Comparison of ENCODE assay signal across 8 cellular contexts in the genomic region with DNA sequence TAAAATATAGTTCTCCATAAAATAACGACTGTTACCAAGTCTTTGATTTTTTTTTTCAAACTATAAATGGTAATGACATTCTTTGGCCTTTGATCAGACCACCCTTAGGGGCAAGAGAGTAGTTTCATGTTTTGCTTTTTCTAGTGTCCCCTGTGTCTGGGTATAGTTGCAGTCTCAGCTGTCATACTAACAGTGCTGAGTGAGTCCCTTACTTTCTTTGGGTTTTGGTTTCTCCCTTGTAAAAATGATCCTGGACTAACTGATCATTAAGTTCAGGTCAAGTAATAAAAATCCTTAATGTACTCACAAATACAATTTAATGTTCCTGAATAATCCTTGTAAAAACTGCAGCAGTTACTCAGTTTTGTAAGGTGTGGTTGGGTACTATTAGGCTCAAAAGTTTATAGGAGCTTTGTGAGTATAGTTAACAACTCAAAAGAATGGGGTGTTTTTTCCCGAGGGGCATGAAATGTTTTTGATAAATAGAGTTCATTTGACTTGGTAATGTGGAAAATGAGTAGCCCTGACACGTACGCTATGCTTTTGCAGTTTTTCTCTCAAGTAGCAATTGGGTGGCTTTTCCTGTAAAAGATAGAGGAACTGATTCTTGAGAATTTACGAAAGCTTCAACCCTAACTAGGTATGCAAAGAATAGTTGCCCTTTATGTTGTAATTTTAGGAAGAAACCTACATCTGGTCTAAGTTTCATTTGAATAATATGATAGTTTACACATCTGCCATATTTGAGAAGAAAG. TPM values are rescaled to one million over a fixed set of nuclear protein-coding genes. Genes with fewer than 3 reads are reported as not detected.
DNase-seq lines count a peak whose midpoint lies in the region; ATAC-seq and TF ChIP-seq lines count a peak whose summit lies in the region.

No MANE protein-coding gene starts in this region.

- H3K4me1 Mint-ChIP-seq in CD4-positive, CD25-positive, alpha-beta regulatory T cell: peaks cover 65 to 98% (median 86%) of the 10 kb centered on the region in 4 donors
- peaks cover 62 to 77% (median 70%) of the 10 kb centered on the region in 3 donors for H3K4me1 Mint-ChIP-seq in IgD-negative memory B cell
- peaks cover 92% of the 10 kb centered on the region for H3K4me1 Mint-ChIP-seq in central memory CD8-positive, alpha-beta T cell
- peaks cover 52% of the 10 kb centered on the region for H3K4me1 Mint-ChIP-seq in mesothelial cell of epicardium

- BruUV-seq in mammary epithelial cell (replicated peaks; lab: Mats Ljungman, UMichigan): no TSS peak

- H3K4me3 Mint-ChIP-seq in CD4-positive, CD25-positive, alpha-beta regulatory T cell: peak overlapping the region; percentile 79 to 92 (median 88)
- H3K4me3 Mint-ChIP-seq in IgD-negative memory B cell (peak overlapping the region; percentile 79 to 100 (median 94)), mesothelial cell of epicardium (no peak overlapping the region)
- peak overlapping the region; percentile 78 for H3K4me3 Mint-ChIP-seq in central memory CD8-positive, alpha-beta T cell

- no peaks in the 10 kb centered on the region for H3K27me3 ChIP-seq in CD4-positive, CD25-positive, alpha-beta regulatory T cell (ENCODE audit: control insufficient read depth, insufficient read depth, low read length)
- H3K27me3 ChIP-seq in mammary epithelial cell (ENCODE audit: insufficient read depth, low read length): no peaks in the 10 kb centered on the region

- no peaks in the 10 kb centered on the region for H3K9me3 Mint-ChIP-seq in CD4-positive, CD25-positive, alpha-beta regulatory T cell
- no peaks in the 10 kb centered on the region for H3K9me3 Mint-ChIP-seq in IgD-negative memory B cell
- H3K9me3 Mint-ChIP-seq in central memory CD8-positive, alpha-beta T cell: no peaks in the 10 kb centered on the region
- no peaks in the 10 kb centered on the region for H3K9me3 Mint-ChIP-seq in mesothelial cell of epicardium

- no peak overlapping the region for H2AFZ ChIP-seq in mammary epithelial cell (ENCODE audit: low read depth, low read length)

- no peaks in the 10 kb centered on the region for H3K36me3 Mint-ChIP-seq in CD4-positive, CD25-positive, alpha-beta regulatory T cell
- H3K36me3 Mint-ChIP-seq in IgD-negative memory B cell: peaks cover 4% of the 10 kb centered on the region
- H3K36me3 Mint-ChIP-seq in central memory CD8-positive, alpha-beta T cell (ENCODE audit: insufficient read depth): peaks cover 13% of the 10 kb centered on the region
- no peaks in the 10 kb centered on the region for H3K36me3 Mint-ChIP-seq in mesothelial cell of epicardium

- TF ChIP-seq CTCF in mesothelial cell of epicardium (IDR thresholded peaks at IDR 0.05; ENCODE audit: unreplicated experiment) (no peak), mammary epithelial cell (conservative IDR thresholded peaks at IDR 0.05 in 1 of 2, IDR thresholded peaks at IDR 0.05 in 1 of 2; ENCODE audit: extremely low read depth in 1 of 2, insufficient read depth in 1 of 2, low read depth in 1 of 2, low read length in 2 of 2) (no peak)

- no peaks in the 10 kb centered on the region for H3K27me3 Mint-ChIP-seq in CD4-positive, CD25-positive, alpha-beta regulatory T cell
- no peaks in the 10 kb centered on the region for H3K27me3 Mint-ChIP-seq in IgD-negative memory B cell
- no peaks in the 10 kb centered on the region for H3K27me3 Mint-ChIP-seq in central memory CD8-positive, alpha-beta T cell
- H3K27me3 Mint-ChIP-seq in mesothelial cell of epicardium (ENCODE audit: low read depth): no peaks in the 10 kb centered on the region

- H3K4me3 ChIP-seq in CD4-positive, CD25-positive, alpha-beta regulatory T cell (ENCODE audit: low read depth, low read length): peak overlapping the region; percentile 89
- H3K4me3 ChIP-seq in mammary epithelial cell (replicated peaks in 1 of 3; ENCODE audit: insufficient read depth in 1 of 3, low read depth in 2 of 3, low read length in 3 of 3): no peak overlapping the region

- peaks cover 100% of the 10 kb centered on the region for H3K79me2 ChIP-seq in mammary epithelial cell (ENCODE audit: insufficient read depth, low read length)

- in situ Hi-C loops in mammary epithelial cell (cut with MboI; ENCODE audit: low sequenced_read_pairs in 2 of 2): no loop called here

- dilution Hi-C loops in mammary epithelial cell (cut with HindIII; ENCODE audit: low sequenced_read_pairs): no loop called here

- 93% methylated on average over 5 of the region's 5 CpGs for WGBS in mammary epithelial cell (ENCODE audit: low coverage, missing lambda C conversion rate)

- no peaks in the 10 kb centered on the region for H3K9me3 ChIP-seq in CD4-positive, CD25-positive, alpha-beta regulatory T cell (ENCODE audit: control insufficient read depth in 2 of 2, low read length in 2 of 2)
- no peaks in the 10 kb centered on the region for H3K9me3 ChIP-seq in mammary epithelial cell (replicated peaks; ENCODE audit: insufficient read depth, low read length)

- intact Hi-C loops in mammary epithelial cell (cut with micrococcal nuclease): no loop called here

- peak; percentile 63 to 73 for ATAC-seq in CD4-positive, CD25-positive, alpha-beta regulatory T cell (ENCODE audit: low read depth in 2 of 2)
- ATAC-seq in GM21447 (IDR thresholded peaks at IDR 0.05; ENCODE audit: unreplicated experiment): peak; percentile 48
- peak; percentile 20 for ATAC-seq in central memory CD8-positive, alpha-beta T cell (replicated peaks; ENCODE audit: extremely low read depth, poor library complexity, severe bottlenecking)
- ATAC-seq in GM19452 (IDR thresholded peaks at IDR 0.05; ENCODE audit: unreplicated experiment): no peak

- H3K36me3 ChIP-seq in CD4-positive, CD25-positive, alpha-beta regulatory T cell (ENCODE audit: control insufficient read depth, insufficient read depth, low read length): no peaks in the 10 kb centered on the region
- H3K36me3 ChIP-seq in mammary epithelial cell (ENCODE audit: insufficient read depth, low read length): peaks cover 11% of the 10 kb centered on the region

- H3K4me2 ChIP-seq in mammary epithelial cell (ENCODE audit: insufficient read depth, low read depth, low read length): no peak overlapping the region

- DNase-seq in CD4-positive, CD25-positive, alpha-beta regulatory T cell: peak in 1 of 3 donors; percentile 81
- no peak for DNase-seq in central memory CD8-positive, alpha-beta T cell (ENCODE audit: low spot score in 2 of 2)
- DNase-seq in mesothelial cell of epicardium (ENCODE audit: low spot score in 2 of 2, unreplicated experiment in 2 of 2) (no peak), mammary epithelial cell (no peak), putamen (ENCODE audit: low spot score) (no peak)

- peak overlapping the region; percentile 77 for H3K27ac ChIP-seq in CD4-positive, CD25-positive, alpha-beta regulatory T cell (ENCODE audit: insufficient read depth, low read length, poor library complexity, severe bottlenecking)
- H3K27ac ChIP-seq in mammary epithelial cell (ENCODE audit: insufficient read depth, low read depth, low read length): no peak overlapping the region

- no peaks in the 10 kb centered on the region for H4K20me1 ChIP-seq in mammary epithelial cell (ENCODE audit: insufficient read depth, low read length)

- H3K27ac Mint-ChIP-seq in CD4-positive, CD25-positive, alpha-beta regulatory T cell: peak overlapping the region; percentile 59 to 92 (median 91)
- H3K27ac Mint-ChIP-seq in IgD-negative memory B cell (peak overlapping the region; percentile 91 to 99 (median 99)), mesothelial cell of epicardium (no peak overlapping the region)
- peak overlapping the region; percentile 38 for H3K27ac Mint-ChIP-seq in central memory CD8-positive, alpha-beta T cell (ENCODE audit: low read depth)

- peaks cover 100% of the 10 kb centered on the region for H3K4me1 ChIP-seq in CD4-positive, CD25-positive, alpha-beta regulatory T cell (ENCODE audit: control insufficient read depth, insufficient read depth, low read length, poor library complexity, severe bottlenecking)
- peaks cover 60% of the 10 kb centered on the region for H3K4me1 ChIP-seq in mammary epithelial cell (ENCODE audit: insufficient read depth, low read length)

- H3K9ac ChIP-seq in mammary epithelial cell (ENCODE audit: insufficient read depth, low read length): no peak overlapping the region

- CTCF ChIA-PET in mammary epithelial cell (lab: Charles Lee; ENCODE audit: low non-redundant PET): interaction anchor here (0.7 kb wide), 1 partner anchor 146 kb away, joined by 5 read pairs; no protein-coding TSS in a partner anchor

RNA-seq across cellular contexts. Expression of a gene that starts 6.2 kb away (rescaled TPM):
- total RNA-seq in CD4-positive, CD25-positive, alpha-beta regulatory T cell: 76.3 TPM
- 10 to 100 TPM; 27.1 to 34.3 (median 30.3) TPM for polyA plus RNA-seq in CD4-positive, CD25-positive, alpha-beta regulatory T cell
- polyA plus RNA-seq in IgD-negative memory B cell (73.8 TPM), mammary epithelial cell (77.0 TPM)
- total RNA-seq in mesothelial cell of epicardium (26.2 to 27.7 TPM (median 27.3 TPM) in 3 replicates), mammary epithelial cell (10 to 100 TPM; 43.5 to 90.8 TPM)
- 105 TPM for polyA minus RNA-seq in mammary epithelial cell
